13 cellular contexts compared by ENCODE assay signal in the genomic region with DNA sequence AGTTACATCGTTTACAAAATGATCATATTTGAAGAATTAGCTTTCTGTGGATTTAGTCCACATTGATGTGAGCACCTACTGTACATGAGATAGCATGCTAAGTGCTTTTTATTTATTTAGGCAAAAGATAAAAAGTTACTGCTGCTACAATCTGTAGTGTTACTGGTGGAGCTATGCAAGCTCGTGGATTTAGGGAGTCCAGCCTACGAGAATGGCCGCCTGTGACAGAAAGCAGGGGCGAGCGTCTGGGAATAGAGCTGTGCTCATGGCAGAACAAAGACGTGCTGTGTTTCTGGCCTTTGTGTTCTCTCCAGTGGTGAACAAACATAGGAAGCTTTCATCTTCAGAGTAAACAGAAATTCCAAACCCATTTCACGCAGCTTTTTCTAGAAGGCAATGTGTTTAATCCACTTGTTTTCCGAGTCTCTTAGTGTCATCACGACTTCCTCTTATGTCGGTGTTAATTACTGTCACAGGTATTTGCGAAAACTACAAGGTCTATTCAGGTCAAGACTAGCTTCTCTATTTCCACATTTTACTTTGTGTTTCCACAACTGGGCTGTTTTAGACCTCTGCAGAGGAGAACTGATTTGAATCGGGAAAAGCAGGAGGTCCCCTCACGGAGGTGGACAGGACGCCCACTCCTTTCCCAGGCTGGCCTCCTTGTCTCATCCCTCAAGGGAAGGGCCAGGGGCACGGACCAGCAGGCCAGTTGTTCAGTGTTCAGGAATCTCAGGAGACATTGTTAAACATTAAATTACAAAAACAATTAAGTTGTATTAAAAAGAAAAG.
A peak's percentile ranks its signal among the peaks of the same experiment; 100 is the strongest.
DNase-seq lines count a peak whose midpoint lies in the region; ATAC-seq lines count a peak whose summit lies in the region.
"Had no signal": no experiment of that assay in that cellular context is flagged by ENCODE, and none has a peak within 500 bp of the region (broad histone marks: within the 10 kb centered on the region; RNA-seq: fewer than 3 reads in every experiment).

No MANE protein-coding gene starts in this region.

- ATAC-seq in GM19035 (IDR thresholded peaks at IDR 0.05; ENCODE audit: unreplicated experiment): no peak

- H3K9me3 ChIP-seq in HUES6 (ENCODE audit: control insufficient read depth, insufficient read depth, low read depth, low read length): no peaks in the 10 kb centered on the region
- H3K9me3 ChIP-seq: adrenal gland, suprapubic skin had no signal

- 0 out of 2 replicates have a peak, but pooled peaks cover 4% of the 10 kb centered on the region for H3K36me3 ChIP-seq in HUES6 (ENCODE audit: control insufficient read depth, insufficient read depth, low read length)
- H3K36me3 ChIP-seq: adrenal gland had no signal

- no peak overlapping the region for H3K27ac ChIP-seq in HUES6 (ENCODE audit: low read depth, low read length)
- H3K27ac ChIP-seq: adrenal gland, C4-2B, PC-9, suprapubic skin had no signal

- no peak overlapping the region for H3K4me3 ChIP-seq in HUES6 (ENCODE audit: low read depth, low read length)
- H3K4me3 ChIP-seq: adrenal gland, PC-9, suprapubic skin had no signal

- in situ Hi-C loops in SK-MEL-5 (cut with HindIII; ENCODE audit: low pct_unique_long_range_greater_than_20kb, low sequenced_read_pairs): no loop called here

- peaks cover 24% of the 10 kb centered on the region; the same call in 1 of the 2 replicates for H3K4me1 ChIP-seq in HUES6 (ENCODE audit: control insufficient read depth, insufficient read depth, low read length)
- H3K4me1 ChIP-seq: suprapubic skin had no signal

- peak overlapping the region; percentile 43 for H3K9ac ChIP-seq in HUES6 (ENCODE audit: low read length)

- DNase-seq in SK-MEL-5 (ENCODE audit: low read depth, low spot score): peak; percentile 91
- peak; percentile 70 to 94 for DNase-seq in hippocampal formation (lab: John Stamatoyannopoulos, UW)
- DNase-seq in retina: peak; percentile 65
- no peak for DNase-seq in NOMO-1 treated with DMSO at 0.1 percent for 48 hours (lab: John Stamatoyannopoulos, UW; ENCODE audit: unreplicated experiment)
- DNase-seq in NCI-H226: no peak
- no peak for DNase-seq in NCI-H2227 (lab: John Stamatoyannopoulos, UW; ENCODE audit: unreplicated experiment)
- DNase-seq: adrenal gland, erythroblast, PC-9 had no signal

- no peaks in the 10 kb centered on the region for H3K27me3 ChIP-seq in HUES6 (ENCODE audit: control insufficient read depth, insufficient read depth, low read length)
- H3K27me3 ChIP-seq: adrenal gland, suprapubic skin had no signal

Comparison
In these comparisons a context has a peak if more than half of its experiments do, and no peak if none do; other contexts are left out.
1. DNase-seq: peak in SK-MEL-5 (single experiment), hippocampal formation (2 of 2) and retina (single experiment); none in NOMO-1 treated with DMSO at 0.1 percent for 48 hours (single experiment), NCI-H226 (single experiment) and NCI-H2227 (single experiment).